Comparison of ENCODE assay signal across 19 cellular contexts in the genomic region with DNA sequence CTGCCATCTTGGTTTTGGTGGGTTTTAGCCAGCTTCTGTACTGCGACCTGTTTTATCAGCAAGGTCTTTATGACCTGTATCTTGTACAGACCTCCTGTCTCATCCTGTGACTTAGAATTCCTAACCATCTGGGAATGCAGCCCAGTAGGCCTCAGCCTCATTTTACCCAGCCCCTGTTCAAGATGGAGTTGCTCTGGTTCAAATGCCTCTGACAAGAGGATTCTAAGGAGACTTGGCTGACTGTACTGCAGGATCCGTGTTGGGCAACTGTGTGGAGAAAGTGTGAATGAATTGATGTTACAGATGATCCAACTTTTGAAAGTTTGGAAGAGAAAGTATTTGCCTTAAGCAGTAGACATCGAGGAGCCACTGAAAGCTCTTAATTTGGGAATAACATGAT.
DNase-seq lines count a peak whose midpoint lies in the region; ATAC-seq, FAIRE-seq and TF ChIP-seq lines count a peak whose summit lies in the region.
"Had no signal": no experiment of that assay in that cellular context is flagged by ENCODE, and none has a peak within 500 bp of the region (broad histone marks: within the 10 kb centered on the region; RNA-seq: fewer than 3 reads in every experiment).

No MANE protein-coding gene starts in this region.

- no peak overlapping the region for H3K4me2 ChIP-seq in mesenchymal stem cell (ENCODE audit: low read length, poor library complexity, severe bottlenecking)
- H3K4me2 ChIP-seq: A549 had no signal

- no peak overlapping the region for H3K14ac ChIP-seq in mesenchymal stem cell (ENCODE audit: low read length in 2 of 2)

- H3K9me3 ChIP-seq in mesenchymal stem cell (ENCODE audit: control insufficient read depth, low read length) (no peaks in the 10 kb centered on the region), uterus (peaks cover 0 to 7% of the 10 kb centered on the region in 2 donors)

- H4K91ac ChIP-seq in mesenchymal stem cell (ENCODE audit: low read length): no peak overlapping the region

- H2BK15ac ChIP-seq in mesenchymal stem cell (ENCODE audit: low read depth, poor library complexity, severe bottlenecking): no peak overlapping the region

- intact Hi-C loops in uterus (cut with DNase I; ENCODE audit: low total_unique reads): no loop called here

- H3K4ac ChIP-seq in mesenchymal stem cell (ENCODE audit: low read depth in 1 of 2, low read length in 2 of 2): no peak overlapping the region

- no peak overlapping the region for H3K23ac ChIP-seq in mesenchymal stem cell (ENCODE audit: low read length in 2 of 2)

- H3K4me1 ChIP-seq in mesenchymal stem cell (ENCODE audit: control insufficient read depth, insufficient read depth, low read depth, low read length) (no peaks in the 10 kb centered on the region), uterus (no peaks in the 10 kb centered on the region)
- H3K4me1 ChIP-seq: A549 had no signal

- H3K4me1 Mint-ChIP-seq in activated CD8-positive, alpha-beta memory T cell treated with anti-CD3 and anti-CD28 coated beads, Interleukin-2, amount 10 ng/mL, durations not matched to agents 7 days and 5 days: no peaks in the 10 kb centered on the region
- H3K4me1 Mint-ChIP-seq: CD14-positive monocyte had no signal

- FAIRE-seq in HTR-8/SVneo (lab: Jason Lieb, UNC) (peak; percentile 40), bronchial epithelial cell (lab: Jason Lieb, UNC) (peak; percentile 64)
- FAIRE-seq: A549 had no signal

- H3K79me1 ChIP-seq in mesenchymal stem cell (replicated peaks; ENCODE audit: low read length, poor library complexity, severe bottlenecking): peaks cover 6% of the 10 kb centered on the region

- DNase-seq in HTR-8/SVneo (ENCODE audit: insufficient read length, low spot score) (no peak), bronchial epithelial cell (ENCODE audit: low read depth) (no peak), mesenchymal stem cell (no peak), uterus (no peak), GDM1 (lab: John Stamatoyannopoulos, UW) (no peak)
- DNase-seq in activated CD8-positive, alpha-beta memory T cell treated with anti-CD3 and anti-CD28 coated beads, Interleukin-2, amount 10 ng/mL, durations not matched to agents 7 days and 5 days: no peak
- DNase-seq: GF-D8, H9, NCI-H1105, NCI-H146, NCI-H2029, NCI-H510A treated with DMSO at 0.1 percent for 48 hours, NCI-H774 had no signal

- CTCF ChIA-PET in activated CD8-positive, alpha-beta memory T cell treated with anti-CD3 and anti-CD28 coated beads, Interleukin-2, amount 10 ng/mL, durations not matched to agents 7 days and 5 days (lab: Charles Lee): interaction anchor here (0.5 kb wide), 1 partner anchor 177 kb away, joined by 3 read pairs; no protein-coding TSS in a partner anchor

- H2AK5ac ChIP-seq in mesenchymal stem cell (ENCODE audit: low read length, severe bottlenecking): no peak overlapping the region

- peak overlapping the region; percentile 74 for H3K9ac ChIP-seq in mesenchymal stem cell (ENCODE audit: low read length)

- H3K36me3 ChIP-seq in bronchial epithelial cell (ENCODE audit: control insufficient read depth, insufficient read depth, low read length): no peaks in the 10 kb centered on the region
- peaks cover 3 to 23% of the 10 kb centered on the region in 2 experiments for H3K36me3 ChIP-seq in mesenchymal stem cell (ENCODE audit: control insufficient read depth in 1 of 2, insufficient read depth in 2 of 2, low read depth in 1 of 2, low read length in 2 of 2)
- no peaks in the 10 kb centered on the region for H3K36me3 ChIP-seq in uterus

- H3K27me3 ChIP-seq in bronchial epithelial cell (ENCODE audit: control insufficient read depth, insufficient read depth, low read length) (no peaks in the 10 kb centered on the region), mesenchymal stem cell (ENCODE audit: control insufficient read depth in 1 of 2, insufficient read depth in 1 of 2, low read length in 2 of 2) (no peaks in the 10 kb centered on the region), uterus (no peaks in the 10 kb centered on the region)

- ATAC-seq in activated CD8-positive, alpha-beta memory T cell treated with anti-CD3 and anti-CD28 coated beads, Interleukin-2, amount 10 ng/mL, durations not matched to agents 7 days and 5 days: no peak
- no peak for ATAC-seq in GM21515 (IDR thresholded peaks at IDR 0.05; ENCODE audit: unreplicated experiment)
- ATAC-seq: A549, Panc1 had no signal

- H3K27ac Mint-ChIP-seq in activated CD8-positive, alpha-beta memory T cell treated with anti-CD3 and anti-CD28 coated beads, Interleukin-2, amount 10 ng/mL, durations not matched to agents 7 days and 5 days: no peak overlapping the region
- H3K27ac Mint-ChIP-seq: B cell, CD14-positive monocyte, H9, IgD-negative memory B cell had no signal

- H3K27me3 Mint-ChIP-seq in activated CD8-positive, alpha-beta memory T cell treated with anti-CD3 and anti-CD28 coated beads, Interleukin-2, amount 10 ng/mL, durations not matched to agents 7 days and 5 days: no peaks in the 10 kb centered on the region
- H3K27me3 Mint-ChIP-seq: B cell, IgD-negative memory B cell had no signal

- no peak overlapping the region for H2BK5ac ChIP-seq in mesenchymal stem cell (ENCODE audit: low read depth, low read length, poor library complexity, severe bottlenecking)

- H3K18ac ChIP-seq in mesenchymal stem cell (ENCODE audit: low read depth in 1 of 2, low read length in 2 of 2): no peak overlapping the region

- H3K27ac ChIP-seq in mesenchymal stem cell (ENCODE audit: low read length, poor library complexity, severe bottlenecking) (no peak overlapping the region), uterus (peak overlapping the region; percentile 49 to 78)
- H3K27ac ChIP-seq: A549 had no signal

- H3K4me3 Mint-ChIP-seq in activated CD8-positive, alpha-beta memory T cell treated with anti-CD3 and anti-CD28 coated beads, Interleukin-2, amount 10 ng/mL, durations not matched to agents 7 days and 5 days: no peak overlapping the region
- H3K4me3 Mint-ChIP-seq: B cell, CD14-positive monocyte, H9, IgD-negative memory B cell had no signal

- H2BK120ac ChIP-seq in mesenchymal stem cell (ENCODE audit: low read depth, low read length): no peak overlapping the region

- H3K36me3 Mint-ChIP-seq in activated CD8-positive, alpha-beta memory T cell treated with anti-CD3 and anti-CD28 coated beads, Interleukin-2, amount 10 ng/mL, durations not matched to agents 7 days and 5 days: peaks cover 27% of the 10 kb centered on the region

- no peak overlapping the region for H2BK12ac ChIP-seq in mesenchymal stem cell (ENCODE audit: low read length in 2 of 2)

- no peak overlapping the region for H2AFZ ChIP-seq in mesenchymal stem cell (ENCODE audit: low read depth, low read length)

- H4K8ac ChIP-seq in mesenchymal stem cell (ENCODE audit: low read length): no peak overlapping the region

- H3K4me3 ChIP-seq in bronchial epithelial cell (ENCODE audit: low read depth, low read length): no peak overlapping the region
- H3K4me3 ChIP-seq in mesenchymal stem cell (ENCODE audit: insufficient read depth in 1 of 2, low read depth in 1 of 2, low read length in 2 of 2): no peak overlapping the region
- no peak overlapping the region for H3K4me3 ChIP-seq in uterus
- H3K4me3 ChIP-seq: A549 had no signal

- TF ChIP-seq POLR2A in uterus (IDR thresholded peaks at IDR 0.05): no peak

- H3K9me3 Mint-ChIP-seq in activated CD8-positive, alpha-beta memory T cell treated with anti-CD3 and anti-CD28 coated beads, Interleukin-2, amount 10 ng/mL, durations not matched to agents 7 days and 5 days (ENCODE audit: low read depth): peaks cover 2% of the 10 kb centered on the region

- TF ChIP-seq CTCF in bronchial epithelial cell (IDR thresholded peaks at IDR 0.05; ENCODE audit: insufficient read depth, low read length, severe bottlenecking) (no peak), uterus (IDR thresholded peaks at IDR 0.05) (no peak)

- 97% methylated on average over 2 of the region's 3 CpGs for WGBS in mesenchymal stem cell
